ENCODE assay signal across 9 cellular contexts in the genomic region with DNA sequence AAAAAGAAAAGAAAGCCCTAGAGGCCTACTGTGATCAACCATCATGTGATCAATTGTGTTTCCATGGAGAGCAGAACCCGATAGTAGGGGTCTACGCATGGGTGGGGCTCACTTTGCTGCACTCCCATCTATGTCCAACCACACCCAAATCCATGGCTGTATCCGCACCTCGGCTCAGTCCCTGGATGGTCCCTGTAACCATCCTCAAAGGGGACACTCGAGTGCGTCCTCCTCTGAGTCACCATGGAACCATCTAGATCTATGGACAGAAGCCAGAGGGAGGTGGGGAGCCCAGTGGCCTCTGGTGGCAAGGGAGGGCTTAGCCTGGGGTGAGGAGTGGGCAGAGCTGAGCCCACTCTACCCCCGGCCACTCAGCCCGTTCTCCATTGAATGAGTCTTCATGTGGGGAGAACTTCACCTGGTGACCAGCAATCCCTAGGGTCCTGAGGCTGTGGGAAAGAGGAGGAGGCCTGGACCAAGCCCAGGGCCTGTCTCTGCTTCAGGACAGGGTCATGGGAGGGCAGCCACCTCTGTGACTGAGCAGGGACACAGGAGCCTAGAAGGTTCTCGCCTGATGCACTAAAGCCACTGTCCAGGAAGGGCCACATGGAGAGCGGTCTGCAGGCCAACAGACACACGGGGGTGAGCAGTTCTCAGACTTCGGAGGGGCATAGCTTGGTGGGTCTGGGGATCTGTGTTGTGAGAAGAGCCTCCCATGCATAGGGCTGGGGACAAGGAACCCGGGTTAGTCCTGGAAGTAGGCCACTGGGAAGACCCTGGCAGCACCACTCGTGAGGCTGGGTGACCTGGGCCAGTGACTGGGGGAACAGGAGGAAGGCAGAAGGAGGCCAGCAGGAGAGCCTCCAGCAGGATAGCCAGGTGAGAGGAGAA. TPM values are rescaled to one million over a fixed set of nuclear protein-coding genes. Genes with fewer than 3 reads are reported as not detected.
DNase-seq lines count a peak whose midpoint lies in the region; ATAC-seq, FAIRE-seq and TF ChIP-seq lines count a peak whose summit lies in the region.
"Had no signal": no experiment of that assay in that cellular context is flagged by ENCODE, and none has a peak within 500 bp of the region (broad histone marks: within the 10 kb centered on the region; RNA-seq: fewer than 3 reads in every experiment).

No MANE protein-coding gene starts in this region.

- no TSS peak for BruUV-seq in A673 (replicated peaks; lab: Mats Ljungman, UMichigan)

- DNase-seq in A673 (ENCODE audit: low spot score) = no peak
- DNase-seq in Jurkat, Clone E6-1 (ENCODE audit: low read depth, low spot score) = no peak
- DNase-seq in cardiac fibroblast (ENCODE audit: low read depth in 2 of 2) = no peak
- no peak for DNase-seq in GM12891 (ENCODE audit: insufficient read length, low spot score)
- DNase-seq in NOMO-1 treated with DMSO at 0.1 percent for 48 hours (lab: John Stamatoyannopoulos, UW; ENCODE audit: unreplicated experiment) = no peak
- DNase-seq in GM13976 (ENCODE audit: low spot score) = no peak

- peak overlapping the region; percentile 58 for H3K27ac ChIP-seq in A673 (ENCODE audit: low read depth, low read length, poor library complexity, severe bottlenecking)
- H3K27ac ChIP-seq in muscle layer of colon (ENCODE audit: low read depth, low read length) = no peak overlapping the region

- H3K9me3 ChIP-seq in A673 (ENCODE audit: low read depth, low read length, poor library complexity, severe bottlenecking) (no peaks in the 10 kb centered on the region), muscle layer of colon (ENCODE audit: low read length) (no peaks in the 10 kb centered on the region)

- ATAC-seq in HG02970 (IDR thresholded peaks at IDR 0.05; ENCODE audit: low FRiP score, unreplicated experiment) = no peak

- intact Hi-C loops in A673 (cut with micrococcal nuclease; ENCODE audit: unreplicated experiment) = no loop called here

- in situ Hi-C loops in GM13976 (cut with MboI; ENCODE audit: low sequenced_read_pairs, unreplicated experiment) = loop anchor here (5.0 kb wide), 1 partner anchor 69 kb away; no protein-coding TSS in a partner anchor

- TF ChIP-seq CTCF in A673 (conservative IDR thresholded peaks at IDR 0.05; ENCODE audit: low read depth, low read length) (no peak), cardiac fibroblast (IDR thresholded peaks at IDR 0.05; ENCODE audit: low read depth, low read length) (no peak), GM13976 (IDR thresholded peaks at IDR 0.05; ENCODE audit: borderline replicate concordance, control extremely low read depth, extremely low read depth, insufficient read depth, missing control alignments) (no peak)

- H3K36me3 ChIP-seq in A673 (ENCODE audit: insufficient read depth, low read length, poor library complexity, severe bottlenecking) (no peaks in the 10 kb centered on the region), muscle layer of colon (ENCODE audit: insufficient read depth, low read length) (no peaks in the 10 kb centered on the region)

- H3K4me3 ChIP-seq in A673 (ENCODE audit: low read depth, low read length, poor library complexity, severe bottlenecking) (peak overlapping the region; percentile 79), cardiac fibroblast (replicated peaks in 1 of 2; ENCODE audit: low read depth in 2 of 2, low read length in 2 of 2) (peak overlapping the region; percentile 72 to 75), muscle layer of colon (ENCODE audit: low read depth in 1 of 2, low read length in 2 of 2) (peak overlapping the region; percentile 62 to 91)
- H3K4me3 ChIP-seq in Jurkat, Clone E6-1 (ENCODE audit: low read length) = peak overlapping the region; percentile 80

- H3K4me1 ChIP-seq in A673 (ENCODE audit: insufficient read depth, low read length, poor library complexity, severe bottlenecking) (no peaks in the 10 kb centered on the region), muscle layer of colon (ENCODE audit: insufficient read depth, low read length) (peaks cover 6% of the 10 kb centered on the region)

- H3K9ac ChIP-seq in muscle layer of colon (ENCODE audit: low read length) = no peak overlapping the region

- CTCF ChIA-PET in A673 (lab: Charles Lee) = interaction anchor here (0.5 to 1.6 kb wide), 2 partner anchors 11 to 412 kb away, joined by 3 to 5 read pairs; no protein-coding TSS in a partner anchor

- POLR2A ChIA-PET in A673 (lab: Charles Lee; ENCODE audit: low non-redundant PET) = interaction anchor here (0.5 kb wide), 1 partner anchor 176 kb away, joined by 28 read pairs; no protein-coding TSS in a partner anchor

- FAIRE-seq in GM12891 (lab: Jason Lieb, UNC) = no peak

- H3K27me3 ChIP-seq in A673 (replicated peaks; ENCODE audit: insufficient read depth, low read depth, low read length, poor library complexity) (peaks cover 9% of the 10 kb centered on the region), muscle layer of colon (ENCODE audit: control insufficient read depth in 1 of 2, insufficient read depth in 2 of 2, low read length in 2 of 2) (peaks cover 26 to 67% of the 10 kb centered on the region in 2 donors)

- no peak for TF ChIP-seq POLR2A in GM12891 (IDR thresholded peaks at IDR 0.05; ENCODE audit: low read depth, low read length)

TF ChIP-seq in GM12891, 5 proteins besides CTCF, POLR2A, EP300 and RAD21:
- TF ChIP-seq TAF1 (IDR thresholded peaks at IDR 0.05; ENCODE audit: low read depth, low read length) = no peak
- no peak for TF ChIP-seq PAX5 (IDR thresholded peaks at IDR 0.05; ENCODE audit: insufficient read depth, low read length, severe bottlenecking)
- no peak for TF ChIP-seq POU2F2 (IDR thresholded peaks at IDR 0.05; ENCODE audit: low read depth, low read length)
- no peak for TF ChIP-seq SPI1 (IDR thresholded peaks at IDR 0.05; ENCODE audit: low read depth, low read length)
TF ChIP-seq in GM12891: peak in this region for 0.

RNA-seq across cellular contexts. Expression of a gene that starts 19.3 kb away (rescaled TPM):
- not detected in 2 replicates for total RNA-seq in A673 (2021)
- not detected for polyA plus RNA-seq in Jurkat, Clone E6-1 (2012; ENCODE audit: insufficient read depth, insufficient read length)
- polyA plus RNA-seq in GM12891 (2012; ENCODE audit: low read depth, missing spikeins) = not detected
- total RNA-seq: lung had no signal

RNA-seq across cellular contexts. Expression of a gene that starts 42.3 kb away (rescaled TPM):
- 5.2 and 7.0 TPM in 2 replicates for total RNA-seq in A673 (2021)
- 8.6 TPM for polyA plus RNA-seq in Jurkat, Clone E6-1 (2012; ENCODE audit: insufficient read depth, insufficient read length)
- 0.27 TPM for polyA plus RNA-seq in GM12891 (2012; ENCODE audit: low read depth, missing spikeins)
